8 cellular contexts compared by ENCODE assay signal in genomic region chr19:12965812-12966135, GRCh38. TPM values are rescaled to one million over a fixed set of nuclear protein-coding genes. Genes with fewer than 3 reads are reported as not detected.
DNase-seq lines count a peak whose midpoint lies in the region; ATAC-seq and TF ChIP-seq lines count a peak whose summit lies in the region.

No MANE protein-coding gene starts in this region.

- TF ChIP-seq POLR2A in esophagus muscularis mucosa (IDR thresholded peaks at IDR 0.05; ENCODE audit: low read depth) (no peak), sigmoid colon (IDR thresholded peaks at IDR 0.05) (no peak)

- H3K4me1 ChIP-seq in HAP-1, result peaks cover 3% of the 10 kb centered on the region
- peaks cover 7% of the 10 kb centered on the region for H3K4me1 ChIP-seq in RWPE2 (ENCODE audit: insufficient read depth, poor library complexity, severe bottlenecking)
- peaks cover 3 to 23% (median 20%) of the 10 kb centered on the region in 4 donors for H3K4me1 ChIP-seq in esophagus muscularis mucosa
- H3K4me1 ChIP-seq in sigmoid colon, result peaks cover 0 to 20% (median 12%) of the 10 kb centered on the region in 4 donors

- DNase-seq in HAP-1 (ENCODE audit: low spot score in 2 of 2), result no peak
- no peak for DNase-seq in RWPE2 (ENCODE audit: low spot score)
- DNase-seq in esophagus muscularis mucosa (ENCODE audit: extremely low spot score), result no peak
- DNase-seq in sigmoid colon, result no peak
- no peak for DNase-seq in KBM-7
- no peak for DNase-seq in EL
- DNase-seq in DMS153 (lab: John Stamatoyannopoulos, UW), result no peak

- H3K9me3 ChIP-seq in HAP-1 (no peaks in the 10 kb centered on the region), RWPE2 (ENCODE audit: severe bottlenecking) (no peaks in the 10 kb centered on the region), esophagus muscularis mucosa (no peaks in the 10 kb centered on the region), sigmoid colon (no peaks in the 10 kb centered on the region)

- TF ChIP-seq EP300 in esophagus muscularis mucosa (IDR thresholded peaks at IDR 0.05) (no peak), sigmoid colon (IDR thresholded peaks at IDR 0.05) (no peak)

- H3K27ac ChIP-seq in RWPE2 (ENCODE audit: poor library complexity, severe bottlenecking) (peak overlapping the region; percentile 8), esophagus muscularis mucosa (replicated peaks in 1 of 4) (peak overlapping the region; percentile 65 to 80 (median 76)), sigmoid colon (peak overlapping the region; percentile 69 to 82 (median 73))

- H3K36me3 ChIP-seq in HAP-1 (replicated peaks), result no peaks in the 10 kb centered on the region
- no peaks in the 10 kb centered on the region for H3K36me3 ChIP-seq in RWPE2 (ENCODE audit: low read depth)
- no peaks in the 10 kb centered on the region for H3K36me3 ChIP-seq in esophagus muscularis mucosa
- H3K36me3 ChIP-seq in sigmoid colon, result no peaks in the 10 kb centered on the region

- WGBS in esophagus muscularis mucosa, result 50% methylated on average over 8 of the region's 8 CpGs
- 24 to 50% methylated on average over 8 of the region's 8 CpGs for WGBS in sigmoid colon, 2 donors

- H3K27me3 ChIP-seq in HAP-1 (ENCODE audit: low read depth) (no peaks in the 10 kb centered on the region), RWPE2 (ENCODE audit: insufficient read depth, poor library complexity, severe bottlenecking) (no peaks in the 10 kb centered on the region), esophagus muscularis mucosa (no peaks in the 10 kb centered on the region), sigmoid colon (no peaks in the 10 kb centered on the region)

- intact Hi-C loops in esophagus muscularis mucosa (cut with DNase I), result loop anchor here (1.0 kb wide), 1 partner anchor 80 kb away; no protein-coding TSS in a partner anchor
- intact Hi-C loops in sigmoid colon (cut with DNase I), result loop anchor here (1.0 kb wide), 1 partner anchor 80 kb away; no protein-coding TSS in a partner anchor

- in situ Hi-C loops in HAP-1 (cut with MboI; ENCODE audit: low sequenced_read_pairs) (no loop called here), KBM-7 (cut with MboI; ENCODE audit: low pct_unique_long_range_greater_than_20kb, low sequenced_read_pairs) (no loop called here)

- peak overlapping the region; percentile 29; the same call in 1 of the 2 replicates for H3K4me3 ChIP-seq in HAP-1
- peak overlapping the region; percentile 21 for H3K4me3 ChIP-seq in RWPE2 (ENCODE audit: severe bottlenecking)
- peak overlapping the region; percentile 56 to 61 (median 60) for H3K4me3 ChIP-seq in esophagus muscularis mucosa
- peak overlapping the region in 3 of 4 donors; percentile 40 to 56 (median 54) for H3K4me3 ChIP-seq in sigmoid colon

- TF ChIP-seq CTCF in RWPE2 (IDR thresholded peaks at IDR 0.05; ENCODE audit: poor library complexity, severe bottlenecking) (no peak), esophagus muscularis mucosa (IDR thresholded peaks at IDR 0.05) (no peak), sigmoid colon (IDR thresholded peaks at IDR 0.05) (no peak)

- no peak for ATAC-seq in RWPE2 (ENCODE audit: low read depth)
- ATAC-seq in HG03439 (IDR thresholded peaks at IDR 0.05; ENCODE audit: unreplicated experiment), result no peak

RNA-seq across cellular contexts. Expression of gene DAND5, which starts 3.6 kb away (rescaled TPM):
- total RNA-seq in esophagus muscularis mucosa (under 1 TPM in 3 of 4 donors, not detected in 1; 0.19 to 0.83 (median 0.29) TPM), sigmoid colon (1 to 10 TPM; 1.2 to 2.0 (median 1.7) TPM)
- polyA plus RNA-seq in sigmoid colon, result under 1 TPM in 1 of 3 donors, not detected in 2; 0.13 TPM

RNA-seq across cellular contexts. Expression of gene GADD45GIP1, which starts 8.8 kb away (rescaled TPM):
- total RNA-seq in esophagus muscularis mucosa (10 to 100 TPM; 33.0 to 60.1 (median 49.3) TPM), sigmoid colon (10 to 100 TPM; 36.0 to 65.8 (median 53.5) TPM)
- 10 to 100 TPM; 23.6 to 32.1 (median 28.2) TPM for polyA plus RNA-seq in sigmoid colon

RNA-seq across cellular contexts. Expression of gene RAD23A, which starts 20.1 kb away (rescaled TPM):
- 100 to 1,000 TPM; 138 to 218 (median 181) TPM for total RNA-seq in esophagus muscularis mucosa
- 100 to 1,000 TPM in 3 of 4 donors, 10 to 100 TPM in 1; 98.8 to 133 (median 117) TPM for total RNA-seq in sigmoid colon
- polyA plus RNA-seq in sigmoid colon, result 10 to 100 TPM; 58.7 to 99.3 (median 70.9) TPM

RNA-seq across cellular contexts. Expression of gene CALR, which starts 27.4 kb away (rescaled TPM):
- total RNA-seq in esophagus muscularis mucosa, result 100 to 1,000 TPM; 200 to 300 (median 270) TPM
- total RNA-seq in sigmoid colon, result 100 to 1,000 TPM; 147 to 260 (median 208) TPM
- polyA plus RNA-seq in sigmoid colon, result 100 to 1,000 TPM in 2 of 3 donors, 10 to 100 TPM in 1; 70.3 to 717 (median 168) TPM

RNA-seq across cellular contexts. Expression of gene NFIX, which starts 29.5 kb away (rescaled TPM):
- 100 to 1,000 TPM in 1 of 4 donors, 10 to 100 TPM in 3; 56.0 to 154 (median 79.4) TPM for total RNA-seq in esophagus muscularis mucosa
- 100 to 1,000 TPM in 1 of 4 donors, 10 to 100 TPM in 3; 44.1 to 104 (median 58.5) TPM for total RNA-seq in sigmoid colon
- polyA plus RNA-seq in sigmoid colon, result 10 to 100 TPM; 10.6 to 28.2 (median 22.2) TPM

Comparison
In these comparisons a context has a peak if more than half of its experiments do, and no peak if none do; other contexts are left out.
1. H3K27ac ChIP-seq: peak in every context shown above with its lines; median percentile 76 in esophagus muscularis mucosa; 73 in sigmoid colon; 8 in RWPE2.